Comparison of ENCODE assay signal across 18 cellular contexts in the genomic region with DNA sequence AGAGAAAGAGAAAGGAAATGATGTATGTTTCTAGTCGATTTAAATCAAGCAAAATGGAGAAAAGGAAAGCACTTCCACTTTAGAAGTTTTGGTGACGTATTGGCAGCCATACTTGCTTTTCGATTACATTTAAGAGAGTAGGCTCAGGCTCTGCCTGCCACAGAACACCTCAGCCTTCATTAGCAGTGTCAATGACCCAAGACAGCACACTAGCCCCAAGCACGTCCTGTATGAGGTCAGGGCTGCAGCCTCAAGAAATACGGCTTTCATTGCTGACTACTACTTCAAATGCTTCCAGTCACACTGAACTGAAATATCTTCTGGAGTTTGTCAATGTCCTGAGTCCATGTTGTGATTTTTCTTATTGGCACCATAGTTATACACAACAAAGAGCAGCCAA.
"Had no signal": no experiment of that assay in that cellular context is flagged by ENCODE, and none has a peak within 500 bp of the region (broad histone marks: within the 10 kb centered on the region; RNA-seq: fewer than 3 reads in every experiment).

No MANE protein-coding gene starts in this region.

- H3K9me3 ChIP-seq: MG63, Peyer's patch, SJCRH30 had no signal

- DNase-seq: Karpas-422, KG1, MG63, NCI-H1092, NCI-H1105 treated with DMSO at 0.1 percent for 48 hours, NCI-H1417 treated with DMSO at 0.1 percent for 48 hours, NCI-H187, NCI-H2029, NCI-H2081 treated with DMSO at 0.1 percent for 48 hours, NCI-H526 treated with DMSO at 0.1 percent for 48 hours, NCI-H748 treated with DMSO at 0.1 percent for 48 hours, PC-9, Peyer's patch, SHP77 treated with DMSO at 0.1 percent for 48 hours, SJCRH30, SW 1271, T-cell had no signal

- H3K36me3 Mint-ChIP-seq: T-cell had no signal

- H3K4me1 ChIP-seq: Peyer's patch had no signal

- H3K27ac ChIP-seq: PC-9, Peyer's patch, SJCRH30 had no signal

- H3K27ac Mint-ChIP-seq: T-cell had no signal

- H3K4me3 ChIP-seq: MG63, PC-9, Peyer's patch, SJCRH30 had no signal

- H3K4me1 Mint-ChIP-seq: T-cell had no signal

- ATAC-seq: Right ventricle myocardium inferior, T-cell had no signal

- H3K27me3 ChIP-seq: MG63, Peyer's patch, SJCRH30 had no signal

- H3K4me2 ChIP-seq: PC-9 had no signal

- H3K36me3 ChIP-seq: Peyer's patch had no signal

- H3K4me3 Mint-ChIP-seq: T-cell had no signal

- H2AFZ ChIP-seq: PC-9 had no signal
